ENCODE assay signal across 17 cellular contexts in genomic region chr7:15667999-15668398, GRCh38. TPM values are rescaled to one million over a fixed set of nuclear protein-coding genes. Genes with fewer than 3 reads are reported as not detected.
DNase-seq lines count a peak whose midpoint lies in the region; ATAC-seq and TF ChIP-seq lines count a peak whose summit lies in the region.
"Had no signal": no experiment of that assay in that cellular context is flagged by ENCODE, and none has a peak within 500 bp of the region (broad histone marks: within the 10 kb centered on the region; RNA-seq: fewer than 3 reads in every experiment).

No MANE protein-coding gene starts in this region.

- no peaks in the 10 kb centered on the region for H3K9me3 Mint-ChIP-seq in Calu3 (ENCODE audit: low read depth, unreplicated experiment)
- H3K9me3 Mint-ChIP-seq: GM23338 had no signal

- WGBS in tibial nerve, 2 donors = 79 to 81% methylated on average over 5 of the region's 5 CpGs
- 82% methylated on average over 5 of the region's 5 CpGs for WGBS in right lobe of liver (ENCODE audit: insufficient coverage, low coverage, low lambda C conversion rate, missing lambda C conversion rate)

- H3K27me3 ChIP-seq in tibial nerve = no peaks in the 10 kb centered on the region
- H3K27me3 ChIP-seq in right lobe of liver = no peaks in the 10 kb centered on the region
- H3K27me3 ChIP-seq: BE2C had no signal

- ATAC-seq in left colon (peak; percentile 100), right lobe of liver (no peak)
- ATAC-seq: GM23338 had no signal

- CTCF ChIA-PET in Calu3 (lab: Charles Lee) = interaction anchor here (1.2 kb wide), 1 partner anchor 16 kb away, joined by 7 read pairs; no protein-coding TSS in a partner anchor

- H3K27ac ChIP-seq in tibial nerve (peak overlapping the region in 3 of 4 donors; percentile 23 to 74 (median 72)), right lobe of liver (no peak overlapping the region)
- H3K27ac ChIP-seq: C4-2B had no signal

- peak overlapping the region; percentile 37 for H3K27ac Mint-ChIP-seq in Calu3 (ENCODE audit: unreplicated experiment)
- H3K27ac Mint-ChIP-seq: CD4-positive, alpha-beta memory T cell; GM23338 had no signal

- DNase-seq in Calu3 = peak; percentile 43
- DNase-seq in NCI-H69 (lab: John Stamatoyannopoulos, UW) = peak; percentile 15
- DNase-seq in left colon = peak; percentile 11 to 51
- DNase-seq in tibial nerve (ENCODE audit: low spot score in 2 of 2) = no peak
- DNase-seq in right lobe of liver = no peak
- DNase-seq in SW480 (ENCODE audit: low spot score) = no peak
- DNase-seq in MV-4-11 (lab: John Stamatoyannopoulos, UW) = no peak
- DNase-seq: BE2C; CD4-positive, alpha-beta memory T cell; DMS153; DMS79 treated with DMSO at 0.1 percent for 48 hours; EL; H7 had no signal

- H3K36me3 ChIP-seq in tibial nerve (no peaks in the 10 kb centered on the region), right lobe of liver (no peaks in the 10 kb centered on the region)
- H3K36me3 ChIP-seq: BE2C had no signal

- intact Hi-C loops in Calu3 (cut with micrococcal nuclease; ENCODE audit: unreplicated experiment) (loop anchor here (2.0 kb wide), 1 partner anchor 15 kb away; no protein-coding TSS in a partner anchor), left colon (cut with DNase I, micrococcal nuclease) (no loop called here), right lobe of liver (cut with DNase I) (no loop called here)

- H3K4me1 ChIP-seq in tibial nerve (peaks cover 0 to 44% (median 3%) of the 10 kb centered on the region in 4 donors), right lobe of liver (no peaks in the 10 kb centered on the region)
- H3K4me1 ChIP-seq: BE2C had no signal

- no TSS peak for BruUV-seq in Calu3 (replicated peaks; lab: Mats Ljungman, UMichigan)

- TF ChIP-seq CTCF in Calu3 (IDR thresholded peaks at IDR 0.05; ENCODE audit: unreplicated experiment) (no peak), tibial nerve (IDR thresholded peaks at IDR 0.05) (no peak), right lobe of liver (IDR thresholded peaks at IDR 0.05) (no peak)

- H3K4me3 ChIP-seq in tibial nerve = no peak overlapping the region
- H3K4me3 ChIP-seq in right lobe of liver = no peak overlapping the region
- H3K4me3 ChIP-seq: GM23338 had no signal

- H3K4me1 Mint-ChIP-seq in Calu3 (ENCODE audit: low read depth, unreplicated experiment) = peaks cover 57% of the 10 kb centered on the region
- H3K4me1 Mint-ChIP-seq: CD4-positive, alpha-beta memory T cell had no signal

- H3K4me3 Mint-ChIP-seq in Calu3 (ENCODE audit: low read depth, unreplicated experiment) = peak overlapping the region; percentile 31
- H3K4me3 Mint-ChIP-seq: CD4-positive, alpha-beta memory T cell; GM23338 had no signal

- peaks cover 15% of the 10 kb centered on the region for H3K36me3 Mint-ChIP-seq in Calu3 (ENCODE audit: insufficient read depth, unreplicated experiment)
- H3K36me3 Mint-ChIP-seq: CD4-positive, alpha-beta memory T cell had no signal

- H3K9me3 ChIP-seq in tibial nerve (no peaks in the 10 kb centered on the region), right lobe of liver (no peaks in the 10 kb centered on the region)
- H3K9me3 ChIP-seq: BE2C had no signal

- no peak for TF ChIP-seq EP300 in tibial nerve (IDR thresholded peaks at IDR 0.05)

- no peak for TF ChIP-seq POLR2A in tibial nerve (IDR thresholded peaks at IDR 0.05)
- no peak for TF ChIP-seq POLR2A in right lobe of liver (IDR thresholded peaks at IDR 0.05)

- H3K27me3 Mint-ChIP-seq in Calu3 (ENCODE audit: unreplicated experiment) = no peaks in the 10 kb centered on the region
- H3K27me3 Mint-ChIP-seq: CD4-positive, alpha-beta memory T cell had no signal

RNA-seq across cellular contexts. Expression of gene MEOX2, which starts 18.5 kb away (rescaled TPM):
- total RNA-seq in Calu3 (2022) = 8.7 and 12.6 TPM in 2 replicates
- total RNA-seq in left colon = 1 to 10 TPM in 1 of 2 donors, under 1 TPM in 1; 0.37 to 1.6 TPM
- 100 to 1,000 TPM in 2 of 4 donors, 10 to 100 TPM in 2; 43.2 to 115 (median 104) TPM for total RNA-seq in tibial nerve
- under 1 TPM in 5 of 6 experiments, not detected in 1; 0.14 to 0.54 (median 0.33) TPM for total RNA-seq in right lobe of liver
- total RNA-seq: A172; CD4-positive, alpha-beta memory T cell; H7; HT1080 had no signal

Comparison
In these comparisons a context has a peak if more than half of its experiments do, and no peak if none do; other contexts are left out.
1. DNase-seq: peak in Calu3 (single experiment), NCI-H69 (single experiment) and left colon (2 of 2); none in tibial nerve (0 of 2), right lobe of liver (0 of 3), SW480 (single experiment) and MV-4-11 (single experiment).
2. H3K27ac ChIP-seq: peak in tibial nerve (3 of 4); none in right lobe of liver (0 of 3).